ENCODE assay signal across 1 cellular context in the genomic region with DNA sequence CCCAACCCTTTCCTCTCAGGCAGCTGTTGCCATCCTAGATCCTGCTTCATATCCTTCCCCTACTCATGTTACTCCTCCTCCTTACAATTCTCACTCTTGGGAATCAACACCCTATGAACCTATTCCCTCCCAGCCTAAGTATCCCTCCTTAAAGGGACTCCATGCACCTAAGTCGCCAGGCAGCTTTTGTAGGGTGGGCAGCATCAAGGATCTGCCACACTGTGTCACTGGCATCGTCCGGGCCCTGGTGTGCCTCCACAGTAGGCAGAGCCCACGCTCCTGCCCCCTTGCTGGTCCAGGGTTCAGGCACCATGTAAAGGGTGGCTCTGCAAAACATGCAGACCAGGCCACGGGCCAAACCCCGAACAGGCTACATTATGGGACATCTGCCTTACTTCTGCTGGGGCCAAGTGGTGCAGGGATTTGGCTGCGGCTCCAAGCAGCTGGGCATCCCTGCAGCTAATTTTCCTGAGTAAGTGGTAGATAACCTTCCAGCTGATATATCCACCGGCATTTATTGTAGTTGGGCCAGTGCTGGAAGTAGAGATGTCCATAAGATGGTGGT.
TF ChIP-seq lines count a peak whose summit lies in the region.

No MANE protein-coding gene starts in this region.

TF ChIP-seq in neural cell, 6 proteins besides CTCF, POLR2A, EP300 and RAD21 (continued from another document):
- TF ChIP-seq, protein P1, sequence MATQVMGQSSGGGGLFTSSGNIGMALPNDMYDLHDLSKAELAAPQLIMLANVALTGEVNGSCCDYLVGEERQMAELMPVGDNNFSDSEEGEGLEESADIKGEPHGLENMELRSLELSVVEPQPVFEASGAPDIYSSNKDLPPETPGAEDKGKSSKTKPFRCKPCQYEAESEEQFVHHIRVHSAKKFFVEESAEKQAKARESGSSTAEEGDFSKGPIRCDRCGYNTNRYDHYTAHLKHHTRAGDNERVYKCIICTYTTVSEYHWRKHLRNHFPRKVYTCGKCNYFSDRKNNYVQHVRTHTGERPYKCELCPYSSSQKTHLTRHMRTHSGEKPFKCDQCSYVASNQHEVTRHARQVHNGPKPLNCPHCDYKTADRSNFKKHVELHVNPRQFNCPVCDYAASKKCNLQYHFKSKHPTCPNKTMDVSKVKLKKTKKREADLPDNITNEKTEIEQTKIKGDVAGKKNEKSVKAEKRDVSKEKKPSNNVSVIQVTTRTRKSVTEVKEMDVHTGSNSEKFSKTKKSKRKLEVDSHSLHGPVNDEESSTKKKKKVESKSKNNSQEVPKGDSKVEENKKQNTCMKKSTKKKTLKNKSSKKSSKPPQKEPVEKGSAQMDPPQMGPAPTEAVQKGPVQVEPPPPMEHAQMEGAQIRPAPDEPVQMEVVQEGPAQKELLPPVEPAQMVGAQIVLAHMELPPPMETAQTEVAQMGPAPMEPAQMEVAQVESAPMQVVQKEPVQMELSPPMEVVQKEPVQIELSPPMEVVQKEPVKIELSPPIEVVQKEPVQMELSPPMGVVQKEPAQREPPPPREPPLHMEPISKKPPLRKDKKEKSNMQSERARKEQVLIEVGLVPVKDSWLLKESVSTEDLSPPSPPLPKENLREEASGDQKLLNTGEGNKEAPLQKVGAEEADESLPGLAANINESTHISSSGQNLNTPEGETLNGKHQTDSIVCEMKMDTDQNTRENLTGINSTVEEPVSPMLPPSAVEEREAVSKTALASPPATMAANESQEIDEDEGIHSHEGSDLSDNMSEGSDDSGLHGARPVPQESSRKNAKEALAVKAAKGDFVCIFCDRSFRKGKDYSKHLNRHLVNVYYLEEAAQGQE (IDR thresholded peaks at IDR 0.05; ENCODE audit: borderline replicate concordance), result no peak
